1 cellular context compared by ENCODE assay signal in genomic region chr12:95862038-95862437, GRCh38.
TF ChIP-seq lines count a peak whose summit lies in the region.

No MANE protein-coding gene starts in this region.

TF ChIP-seq in SK-N-SH treated with all-trans-retinoic acid at 6 μM for 48 hours, 23 proteins besides CTCF, POLR2A, EP300 and RAD21 (continued from another document):
- TF ChIP-seq TSHZ2 (CRISPR knock-in tag; IDR thresholded peaks at IDR 0.05): no peak
